22 cellular contexts compared by ENCODE assay signal in the genomic region with DNA sequence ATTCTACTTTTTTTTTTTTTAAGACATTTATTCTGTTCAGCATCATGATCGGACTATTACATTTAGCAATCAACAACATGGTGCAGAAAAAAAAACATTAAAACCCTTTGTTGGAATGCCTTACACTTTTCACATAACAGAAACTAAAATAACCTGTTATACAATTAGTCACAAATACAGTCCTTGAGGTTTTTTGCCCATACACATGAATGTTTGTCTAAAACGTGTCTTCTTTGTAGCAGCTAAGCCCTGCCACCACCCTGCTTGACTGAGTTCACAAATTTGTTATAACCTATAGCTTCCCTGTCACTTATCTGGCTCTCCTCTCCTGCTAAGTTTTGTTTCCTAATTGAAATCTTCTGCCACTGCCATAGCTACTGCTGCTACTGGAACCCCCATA.
"Had no signal": no experiment of that assay in that cellular context is flagged by ENCODE, and none has a peak within 500 bp of the region (broad histone marks: within the 10 kb centered on the region; RNA-seq: fewer than 3 reads in every experiment).

No MANE protein-coding gene starts in this region.

- H3K4me1 Mint-ChIP-seq: memory B cell; naive thymus-derived CD4-positive, alpha-beta T cell; natural killer cell had no signal

- H3K27me3 ChIP-seq: dorsolateral prefrontal cortex, esophagus squamous epithelium, gastrocnemius medialis, heart right ventricle, left lung had no signal

- H3K36me3 ChIP-seq: esophagus squamous epithelium, gastrocnemius medialis, heart right ventricle, left lung, lower lobe of right lung had no signal

- ATAC-seq: gastrocnemius medialis; heart right ventricle; left cardiac atrium; left lung; left ventricle myocardium superior; lower lobe of right lung; naive thymus-derived CD4-positive, alpha-beta T cell; natural killer cell had no signal

- DNase-seq: dermis blood vessel endothelial cell; dorsolateral prefrontal cortex; effector CD4-positive, alpha-beta T cell; effector memory CD4-positive, alpha-beta T cell; esophagus squamous epithelium; foreskin fibroblast; foreskin melanocyte; gastrocnemius medialis; glutamatergic neuron; head of caudate nucleus; heart right ventricle; hippocampal formation; left cardiac atrium; left lung; left ventricle myocardium superior; lower lobe of right lung; mesendoderm; midbrain; naive thymus-derived CD4-positive, alpha-beta T cell; natural killer cell had no signal

- H3K4me3 ChIP-seq: coronary artery, dorsolateral prefrontal cortex, esophagus squamous epithelium, gastrocnemius medialis, heart right ventricle, left lung, lower lobe of right lung had no signal

- H3K4me1 ChIP-seq: gastrocnemius medialis, heart right ventricle, left lung, lower lobe of right lung had no signal

- H3K27me3 Mint-ChIP-seq: memory B cell had no signal

- H3K36me3 Mint-ChIP-seq: natural killer cell had no signal

- H3K27ac ChIP-seq: coronary artery, dorsolateral prefrontal cortex, gastrocnemius medialis, heart right ventricle, left lung, lower lobe of right lung had no signal

- H3K27ac Mint-ChIP-seq: memory B cell; naive thymus-derived CD4-positive, alpha-beta T cell; natural killer cell had no signal

- H3K4me3 Mint-ChIP-seq: memory B cell; naive thymus-derived CD4-positive, alpha-beta T cell; natural killer cell had no signal

- H3K9me3 ChIP-seq: gastrocnemius medialis, lower lobe of right lung had no signal
